ENCODE assay signal across 1 cellular context in the genomic region with DNA sequence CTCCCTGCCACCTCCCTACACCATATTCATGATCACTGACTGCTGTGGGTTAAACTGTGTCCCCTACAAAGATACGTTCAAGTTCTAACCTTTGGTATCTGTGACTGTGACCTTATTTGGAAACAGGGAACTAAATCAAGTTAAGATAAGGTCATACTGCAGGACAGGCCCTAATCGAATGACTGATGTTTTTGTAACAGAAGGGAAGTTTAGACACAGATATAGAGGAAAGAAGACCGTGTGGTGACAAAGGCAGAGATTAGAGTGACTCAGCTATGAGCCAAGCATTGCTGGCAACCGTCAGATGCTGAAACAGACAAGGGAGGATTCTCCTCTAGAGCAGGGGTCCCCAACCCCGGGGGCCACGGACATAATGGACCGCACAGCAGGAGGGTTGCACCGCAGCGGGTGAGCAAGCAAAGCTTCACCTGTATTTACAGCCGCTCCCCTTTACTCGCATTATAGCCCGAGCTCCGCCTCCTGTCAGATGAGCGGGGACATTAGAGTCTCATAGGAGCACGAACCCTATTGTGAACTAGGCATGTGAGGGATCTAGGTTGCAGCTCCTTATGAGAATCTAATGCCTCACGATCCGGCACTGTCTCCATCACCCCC.
TF ChIP-seq lines count a peak whose summit lies in the region.

No MANE protein-coding gene starts in this region.

TF ChIP-seq in IMR-90, 13 proteins besides CTCF, POLR2A, EP300 and RAD21 (continued from another document):
- TF ChIP-seq, protein P1, sequence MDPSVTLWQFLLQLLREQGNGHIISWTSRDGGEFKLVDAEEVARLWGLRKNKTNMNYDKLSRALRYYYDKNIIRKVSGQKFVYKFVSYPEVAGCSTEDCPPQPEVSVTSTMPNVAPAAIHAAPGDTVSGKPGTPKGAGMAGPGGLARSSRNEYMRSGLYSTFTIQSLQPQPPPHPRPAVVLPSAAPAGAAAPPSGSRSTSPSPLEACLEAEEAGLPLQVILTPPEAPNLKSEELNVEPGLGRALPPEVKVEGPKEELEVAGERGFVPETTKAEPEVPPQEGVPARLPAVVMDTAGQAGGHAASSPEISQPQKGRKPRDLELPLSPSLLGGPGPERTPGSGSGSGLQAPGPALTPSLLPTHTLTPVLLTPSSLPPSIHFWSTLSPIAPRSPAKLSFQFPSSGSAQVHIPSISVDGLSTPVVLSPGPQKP (IDR thresholded peaks at IDR 0.05; ENCODE audit: borderline replicate concordance, low read depth, low read length), result no peak
- no peak for TF ChIP-seq CEBPB (IDR thresholded peaks at IDR 0.05; ENCODE audit: low read depth, low read length)
- no peak for TF ChIP-seq SMC3 (IDR thresholded peaks at IDR 0.05; ENCODE audit: low read depth, low read length)
- TF ChIP-seq MAZ (IDR thresholded peaks at IDR 0.05; ENCODE audit: borderline replicate concordance, low read depth, low read length), result no peak
- no peak for TF ChIP-seq RCOR1 (IDR thresholded peaks at IDR 0.05; ENCODE audit: insufficient replicate concordance, low read length)
- TF ChIP-seq NFE2L2 (IDR thresholded peaks at IDR 0.05; ENCODE audit: low read depth, low read length), result no peak
- no peak for TF ChIP-seq RFX5 (IDR thresholded peaks at IDR 0.05; ENCODE audit: low read depth, low read length)
- TF ChIP-seq USF2 (IDR thresholded peaks at IDR 0.05; ENCODE audit: low read depth, low read length), result no peak
